In the genomic region with DNA sequence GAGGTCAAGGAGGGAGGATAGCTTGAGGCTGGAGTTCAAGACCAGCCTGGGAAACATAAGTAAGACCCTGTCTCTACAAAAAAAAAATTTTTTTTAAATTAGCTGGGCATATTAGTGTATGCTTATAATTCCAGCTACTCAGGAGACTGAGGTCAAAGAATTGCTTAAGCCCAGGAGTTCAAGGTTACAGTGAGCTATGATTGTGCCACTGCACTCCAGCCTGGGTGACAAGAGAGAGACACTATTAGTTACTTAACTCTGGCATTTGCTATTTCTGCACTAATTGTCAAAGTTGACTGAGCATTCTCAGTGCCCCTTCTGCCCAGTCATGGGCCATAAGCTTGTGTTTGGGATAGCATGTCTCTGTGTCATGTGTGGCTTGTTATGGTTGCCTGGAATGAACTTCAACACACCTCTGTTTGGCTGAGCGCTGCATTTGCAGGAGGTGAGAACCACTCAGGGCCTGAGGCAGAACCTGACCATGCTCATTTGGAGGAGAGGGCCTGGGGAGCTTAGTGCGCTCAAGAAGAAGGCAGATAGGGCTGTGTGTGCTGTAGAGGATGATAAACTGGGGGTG, we compare ENCODE assay signal across 21 cellular contexts.
"Had no signal": no experiment of that assay in that cellular context is flagged by ENCODE, and none has a peak within 500 bp of the region (broad histone marks: within the 10 kb centered on the region; RNA-seq: fewer than 3 reads in every experiment).

No MANE protein-coding gene starts in this region.

- ATAC-seq: activated CD4-positive, CD25-positive, alpha-beta regulatory T cell treated with anti-CD3 and anti-CD28 coated beads, Interleukin-2, amount 50 U/mL, for 24 hours; activated T-cell treated with anti-CD3 and anti-CD28 coated beads, Interleukin-2, amount 50 U/mL, for 4 hours; stimulated activated memory B cell treated with anti-CD40 and anti-IgM and Interleukin-4, amounts not matched to agents 10 μg/mL and 1 μg/mL and 100 μg/mL, for 72 hours; T-cell had no signal

- H3K27ac ChIP-seq: left ventricle myocardium inferior, sigmoid colon, transverse colon, VCaP had no signal

- H3K36me3 ChIP-seq: left ventricle myocardium inferior, sigmoid colon, transverse colon had no signal

- DNase-seq: activated CD4-positive, alpha-beta memory T cell treated with anti-CD3 and anti-CD28 coated beads, Interleukin-2, amount 10 ng/mL, durations not matched to agents 7 days and 5 days; activated CD4-positive, alpha-beta T cell treated with anti-CD3 and anti-CD28 coated beads, Interleukin-2, amount 10 ng/mL, durations not matched to agents 24 days and 14 days; activated naive CD4-positive, alpha-beta T cell treated with anti-CD3 and anti-CD28 coated beads for 36 hours; activated naive CD8-positive, alpha-beta T cell treated with anti-CD3 and anti-CD28 coated beads, Interleukin-2, amount 10 ng/mL, durations not matched to agents 7 days and 5 days; activated T-cell treated with anti-CD3 and anti-CD28 coated beads, Interleukin-2, amount 50 U/mL, for 4 hours; amniotic stem cell; cerebellar nuclear complex; cortex of kidney; foreskin fibroblast; kidney; left ventricle myocardium inferior; midbrain; natural killer cell; sigmoid colon; stimulated activated CD4-positive, alpha-beta T cell treated with anti-CD3 and anti-CD28 coated beads, Interleukin-15, amount 100 ng/mL, for 24 hours; T-cell; transverse colon had no signal

- H3K27me3 ChIP-seq: sigmoid colon, transverse colon had no signal

- H3K4me3 ChIP-seq: left ventricle myocardium inferior, sigmoid colon, smooth muscle cell, transverse colon had no signal

- H3K9me3 ChIP-seq: sigmoid colon, transverse colon had no signal

- H3K4me2 ChIP-seq: smooth muscle cell had no signal
